In genomic region chr1:11479375-11479979, GRCh38 we compare ENCODE assay signal across 8 cellular contexts. TPM values are rescaled to one million over a fixed set of nuclear protein-coding genes. Genes with fewer than 3 reads are reported as not detected.
DNase-seq lines count a peak whose midpoint lies in the region; ATAC-seq and TF ChIP-seq lines count a peak whose summit lies in the region.

No MANE protein-coding gene starts in this region.

- 4% methylated on average over 52 of the region's 52 CpGs for WGBS in liver

- intact Hi-C loops in left ventricle myocardium inferior (cut with micrococcal nuclease), result no loop called here
- intact Hi-C loops in Right ventricle myocardium inferior (cut with DNase I), result loop anchor here (2.0 kb wide), 1 partner anchor 163 kb away; no protein-coding TSS in a partner anchor
- intact Hi-C loops in ascending aorta (cut with DNase I), result no loop called here
- intact Hi-C loops in uterus (cut with DNase I; ENCODE audit: low total_unique reads), result no loop called here

- ATAC-seq in Right ventricle myocardium inferior (no peak), GM19467 (IDR thresholded peaks at IDR 0.05; ENCODE audit: unreplicated experiment) (no peak)

- H3K9ac ChIP-seq in liver (ENCODE audit: low read depth in 1 of 2, low read length in 2 of 2), result no peak overlapping the region

- H3K9me3 ChIP-seq in left ventricle myocardium inferior (replicated peaks) (no peaks in the 10 kb centered on the region), ascending aorta (no peaks in the 10 kb centered on the region), liver (ENCODE audit: control insufficient read depth in 4 of 4, low read length in 3 of 4) (no peaks in the 10 kb centered on the region), uterus (no peaks in the 10 kb centered on the region)

- TF ChIP-seq POLR2A in uterus (IDR thresholded peaks at IDR 0.05), result no peak

- TF ChIP-seq CTCF in left ventricle myocardium inferior (IDR thresholded peaks at IDR 0.05; ENCODE audit: borderline replicate concordance) (no peak), ascending aorta (IDR thresholded peaks at IDR 0.05) (no peak), liver (IDR thresholded peaks at IDR 0.05; ENCODE audit: low read depth, low read length, missing input control) (no peak), uterus (IDR thresholded peaks at IDR 0.05) (no peak)

- H3K36me3 ChIP-seq in left ventricle myocardium inferior (no peaks in the 10 kb centered on the region), ascending aorta (no peaks in the 10 kb centered on the region), liver (ENCODE audit: control insufficient read depth in 4 of 4, insufficient read depth in 3 of 4, low read depth in 1 of 4, low read length in 3 of 4) (no peaks in the 10 kb centered on the region), uterus (no peaks in the 10 kb centered on the region)

- H3K27ac ChIP-seq in left ventricle myocardium inferior (replicated peaks), result no peak overlapping the region
- no peak overlapping the region for H3K27ac ChIP-seq in ascending aorta
- H3K27ac ChIP-seq in liver (ENCODE audit: low read depth in 1 of 2, low read length in 2 of 2), result no peak overlapping the region
- no peak overlapping the region for H3K27ac ChIP-seq in uterus

- H3K4me3 ChIP-seq in left ventricle myocardium inferior (peak overlapping the region; percentile 69), ascending aorta (peak overlapping the region; percentile 50 to 56), liver (ENCODE audit: low read depth in 1 of 3, low read length in 3 of 3) (peak overlapping the region in 2 of 3 donors; percentile 42 to 53), uterus (peak overlapping the region; percentile 11)

- H3K27me3 ChIP-seq in left ventricle myocardium inferior (ENCODE audit: low read depth) (peaks cover 96% of the 10 kb centered on the region), ascending aorta (peaks cover 23% of the 10 kb centered on the region), liver (ENCODE audit: control insufficient read depth in 4 of 4, insufficient read depth in 4 of 4, low read length in 3 of 4) (peaks cover 4 to 9% (median 4%) of the 10 kb centered on the region in 4 donors), uterus (peaks cover 0 to 12% of the 10 kb centered on the region in 2 donors)

- H3K4me1 ChIP-seq in left ventricle myocardium inferior (peaks cover 30% of the 10 kb centered on the region), ascending aorta (peaks cover 0 to 7% of the 10 kb centered on the region in 2 donors), liver (ENCODE audit: control insufficient read depth in 4 of 4, insufficient read depth in 4 of 4, low read length in 3 of 4) (peaks cover 2 to 12% (median 9%) of the 10 kb centered on the region in 4 donors), uterus (peaks cover 0 to 15% of the 10 kb centered on the region in 2 donors)

- DNase-seq in left ventricle myocardium inferior (no peak), Right ventricle myocardium inferior (ENCODE audit: missing footprints) (no peak), ascending aorta (ENCODE audit: low spot score in 2 of 2) (no peak), uterus (no peak), GF-D8 (lab: John Stamatoyannopoulos, UW) (no peak), SW480 (ENCODE audit: low spot score) (no peak)

- no peak for TF ChIP-seq RAD21 in liver (IDR thresholded peaks at IDR 0.05)

TF ChIP-seq in liver, 16 proteins besides CTCF, POLR2A, EP300 and RAD21:
- TF ChIP-seq ATF3 (IDR thresholded peaks at IDR 0.05) (no peak), GABPA (IDR thresholded peaks at IDR 0.05 in 1 of 2, conservative IDR thresholded peaks at IDR 0.05 in 1 of 2) (no peak), HNF4A (conservative IDR thresholded peaks at IDR 0.05) (no peak), FOXA2 (IDR thresholded peaks at IDR 0.05) (no peak), ZBTB33 (IDR thresholded peaks at IDR 0.05) (no peak), JUND (IDR thresholded peaks at IDR 0.05) (no peak), NR2F2 (IDR thresholded peaks at IDR 0.05) (no peak), MAX (IDR thresholded peaks at IDR 0.05) (no peak), FOXA1 (IDR thresholded peaks at IDR 0.05) (no peak), TAF1 (conservative IDR thresholded peaks at IDR 0.05) (no peak)

RNA-seq across cellular contexts. Expression of gene DISP3, which starts 0.5 kb away (rescaled TPM):
- total RNA-seq in left ventricle myocardium inferior (not detected), Right ventricle myocardium inferior (0.08 TPM), ascending aorta (not detected), liver (under 1 TPM in 1 of 2 donors, not detected in 1; 0.08 TPM), uterus (under 1 TPM in 2 of 4 donors, not detected in 2; 0.09 to 0.90 TPM)
- under 1 TPM in 1 of 2 donors, not detected in 1; 0.02 TPM for polyA plus RNA-seq in liver

Comparison
In these comparisons a context has a peak if more than half of its experiments do, and no peak if none do; other contexts are left out.
1. H3K4me3 ChIP-seq: peak in every context shown above with its lines; median percentile 69 in left ventricle myocardium inferior; 53 in ascending aorta; 48 in liver; 11 in uterus.